In genomic region chr10:29105516-29106215, GRCh38 we compare ENCODE assay signal across 15 cellular contexts.
DNase-seq lines count a peak whose midpoint lies in the region; ATAC-seq and TF ChIP-seq lines count a peak whose summit lies in the region.
"Had no signal": no experiment of that assay in that cellular context is flagged by ENCODE, and none has a peak within 500 bp of the region (broad histone marks: within the 10 kb centered on the region; RNA-seq: fewer than 3 reads in every experiment).

No MANE protein-coding gene starts in this region.

- H3K27ac Mint-ChIP-seq in stimulated activated memory B cell treated with anti-CD40 and anti-IgM and Interleukin-4, amounts not matched to agents 10 μg/mL and 1 μg/mL and 100 μg/mL, for 72 hours: no peak overlapping the region
- H3K27ac Mint-ChIP-seq: activated CD4-positive, alpha-beta T cell treated with anti-CD3 and anti-CD28 coated beads, Interleukin-2, amount 10 ng/mL, durations not matched to agents 24 days and 14 days; memory B cell had no signal

- WGBS in SK-N-SH (ENCODE audit: low lambda C conversion rate): 60% methylated on average over 4 of the region's 4 CpGs

- H3K9ac ChIP-seq in SK-N-SH: no peak overlapping the region

- no peak for TF ChIP-seq POLR2A in Peyer's patch (IDR thresholded peaks at IDR 0.05)

- H3K4me3 ChIP-seq in SK-N-SH (ENCODE audit: low read depth in 2 of 2, low read length in 1 of 2): no peak overlapping the region
- H3K4me3 ChIP-seq in Peyer's patch: no peak overlapping the region
- H3K4me3 ChIP-seq: coronary artery, testis had no signal

- H3K36me3 Mint-ChIP-seq in stimulated activated memory B cell treated with anti-CD40 and anti-IgM and Interleukin-4, amounts not matched to agents 10 μg/mL and 1 μg/mL and 100 μg/mL, for 72 hours: no peaks in the 10 kb centered on the region
- H3K36me3 Mint-ChIP-seq: memory B cell had no signal

- no peaks in the 10 kb centered on the region for H3K79me2 ChIP-seq in SK-N-SH (ENCODE audit: insufficient read depth)

- ATAC-seq in SK-N-SH treated with all-trans-retinoic acid at 6 μM for 48 hours: no peak
- no peak for ATAC-seq in stimulated activated memory B cell treated with anti-CD40 and anti-IgM and Interleukin-4, amounts not matched to agents 10 μg/mL and 1 μg/mL and 100 μg/mL, for 72 hours
- ATAC-seq in HG03139 (IDR thresholded peaks at IDR 0.05; ENCODE audit: unreplicated experiment): no peak

- POLR2A ChIA-PET in SK-N-SH (lab: Yijun Ruan, JAX): no interaction called here

- H3K4me1 Mint-ChIP-seq in stimulated activated memory B cell treated with anti-CD40 and anti-IgM and Interleukin-4, amounts not matched to agents 10 μg/mL and 1 μg/mL and 100 μg/mL, for 72 hours: no peaks in the 10 kb centered on the region
- H3K4me1 Mint-ChIP-seq: memory B cell had no signal

- no peak overlapping the region for H3K4me2 ChIP-seq in SK-N-SH

- CTCF ChIA-PET in SK-N-SH (lab: Yijun Ruan, JAX): interaction anchor here (1.2 to 1.9 kb wide), 4 partner anchors 24 to 442 kb away, joined by 3 to 5 read pairs (median 4); no protein-coding TSS in a partner anchor

- TF ChIP-seq CTCF in SK-N-SH (IDR thresholded peaks at IDR 0.05) (no peak), Peyer's patch (IDR thresholded peaks at IDR 0.05) (no peak)

- H3K27ac ChIP-seq in SK-N-SH (ENCODE audit: low read depth in 2 of 2, low read length in 1 of 2) (no peak overlapping the region), Peyer's patch (no peak overlapping the region)
- H3K27ac ChIP-seq: coronary artery, testis had no signal

- no peak overlapping the region for H3K4me3 Mint-ChIP-seq in stimulated activated memory B cell treated with anti-CD40 and anti-IgM and Interleukin-4, amounts not matched to agents 10 μg/mL and 1 μg/mL and 100 μg/mL, for 72 hours
- H3K4me3 Mint-ChIP-seq: activated CD4-positive, alpha-beta T cell treated with anti-CD3 and anti-CD28 coated beads, Interleukin-2, amount 10 ng/mL, durations not matched to agents 24 days and 14 days; memory B cell had no signal

- H3K36me3 ChIP-seq in SK-N-SH (replicated peaks in 1 of 2; ENCODE audit: control insufficient read depth in 1 of 2, insufficient read depth in 2 of 2, low read length in 1 of 2) (no peaks in the 10 kb centered on the region), Peyer's patch (no peaks in the 10 kb centered on the region)

- peaks cover 7% of the 10 kb centered on the region for H3K27me3 Mint-ChIP-seq in stimulated activated memory B cell treated with anti-CD40 and anti-IgM and Interleukin-4, amounts not matched to agents 10 μg/mL and 1 μg/mL and 100 μg/mL, for 72 hours

- H3K4me1 ChIP-seq in SK-N-SH (ENCODE audit: control insufficient read depth in 1 of 2, insufficient read depth in 2 of 2, low read depth in 1 of 2, low read length in 1 of 2) (peaks cover 8 to 14% of the 10 kb centered on the region in 2 experiments; a peak in 2 of 4 replicates), Peyer's patch (no peaks in the 10 kb centered on the region)
- H3K4me1 ChIP-seq: testis had no signal

- DNase-seq in SK-N-SH: no peak
- DNase-seq in SW480 (ENCODE audit: low spot score): peak; percentile 11
- DNase-seq in foreskin melanocyte: peak; percentile 59
- peak; percentile 17 for DNase-seq in stromal cell of bone marrow (ENCODE audit: low read depth)
- no peak for DNase-seq in Peyer's patch
- DNase-seq: activated effector memory CD4-positive, alpha-beta T cell treated with anti-CD3 and anti-CD28 coated beads, Interleukin-2, amount 50 U/mL, for 16 hours; NCI-H1105 treated with DMSO at 0.1 percent for 48 hours; NCI-H82; testis had no signal

- H3K9me3 Mint-ChIP-seq in stimulated activated memory B cell treated with anti-CD40 and anti-IgM and Interleukin-4, amounts not matched to agents 10 μg/mL and 1 μg/mL and 100 μg/mL, for 72 hours: no peaks in the 10 kb centered on the region
- H3K9me3 Mint-ChIP-seq: activated CD4-positive, alpha-beta T cell treated with anti-CD3 and anti-CD28 coated beads, Interleukin-2, amount 10 ng/mL, durations not matched to agents 24 days and 14 days had no signal

- H3K27me3 ChIP-seq in SK-N-SH (ENCODE audit: insufficient read depth) (no peaks in the 10 kb centered on the region), Peyer's patch (no peaks in the 10 kb centered on the region)
- H3K27me3 ChIP-seq: testis had no signal

- no peak for TF ChIP-seq EP300 in SK-N-SH (IDR thresholded peaks at IDR 0.05; ENCODE audit: borderline replicate concordance in 1 of 2, low read depth in 1 of 2, low read length in 1 of 2)

- no peaks in the 10 kb centered on the region for H4K20me1 ChIP-seq in SK-N-SH (ENCODE audit: insufficient read depth)

- H3F3A ChIP-seq in SK-N-SH (replicated peaks; ENCODE audit: insufficient read depth): no peaks in the 10 kb centered on the region

- TF ChIP-seq RAD21 in SK-N-SH (IDR thresholded peaks at IDR 0.05; ENCODE audit: low read length): no peak

- H3K9me2 ChIP-seq in SK-N-SH: no peaks in the 10 kb centered on the region

- H2AFZ ChIP-seq in SK-N-SH (ENCODE audit: low read depth): no peak overlapping the region

- no peaks in the 10 kb centered on the region for H3K9me3 ChIP-seq in SK-N-SH
- no peaks in the 10 kb centered on the region for H3K9me3 ChIP-seq in Peyer's patch
- H3K9me3 ChIP-seq: testis had no signal

TF ChIP-seq in SK-N-SH treated with all-trans-retinoic acid at 6 μM for 48 hours, 23 proteins besides CTCF, POLR2A, EP300 and RAD21:
- TF ChIP-seq ESRRG (CRISPR knock-in tag; IDR thresholded peaks at IDR 0.05) (no peak), BACH2 (CRISPR knock-in tag; IDR thresholded peaks at IDR 0.05; ENCODE audit: borderline replicate concordance) (no peak), GLIS3 (CRISPR knock-in tag; IDR thresholded peaks at IDR 0.05) (no peak), OSR1 (CRISPR knock-in tag; IDR thresholded peaks at IDR 0.05) (no peak), RARB (CRISPR knock-in tag; IDR thresholded peaks at IDR 0.05) (no peak), ISL1 (CRISPR knock-in tag; IDR thresholded peaks at IDR 0.05) (peak; percentile 38), ZNF565 (CRISPR knock-in tag; conservative IDR thresholded peaks at IDR 0.05; ENCODE audit: low read depth) (no peak)

TF ChIP-seq in SK-N-SH, 30 proteins besides CTCF, POLR2A, EP300 and RAD21:
- TF ChIP-seq TEAD4 (IDR thresholded peaks at IDR 0.05; ENCODE audit: borderline replicate concordance, insufficient read depth) (no peak), RFX5 (IDR thresholded peaks at IDR 0.05; ENCODE audit: low read length) (no peak), FOSL2 (IDR thresholded peaks at IDR 0.05; ENCODE audit: borderline replicate concordance, low read depth) (no peak), NRF1 (IDR thresholded peaks at IDR 0.05; ENCODE audit: low read depth, low read length) (no peak)

Comparison
In these comparisons a context has a peak if more than half of its experiments do, and no peak if none do; other contexts are left out.
1. DNase-seq: peak in SW480 (single experiment), foreskin melanocyte (single experiment) and stromal cell of bone marrow (single experiment); none in SK-N-SH (single experiment) and Peyer's patch (0 of 3).